Comparison of ENCODE assay signal across 16 cellular contexts in genomic region chr20:49303211-49303610, GRCh38. TPM values are rescaled to one million over a fixed set of nuclear protein-coding genes. Genes with fewer than 3 reads are reported as not detected.
DNase-seq lines count a peak whose midpoint lies in the region; ATAC-seq and TF ChIP-seq lines count a peak whose summit lies in the region.
"Had no signal": no experiment of that assay in that cellular context is flagged by ENCODE, and none has a peak within 500 bp of the region (broad histone marks: within the 10 kb centered on the region; RNA-seq: fewer than 3 reads in every experiment).

No MANE protein-coding gene starts in this region.

- no peaks in the 10 kb centered on the region for H4K20me1 ChIP-seq in fibroblast of lung (ENCODE audit: control insufficient read depth, extremely low read depth, insufficient read depth, low read length)

- no peaks in the 10 kb centered on the region for H3K27me3 ChIP-seq in left ventricle myocardium inferior (ENCODE audit: low read depth)
- no peaks in the 10 kb centered on the region for H3K27me3 ChIP-seq in fibroblast of lung (ENCODE audit: control insufficient read depth, insufficient read depth, low read length)
- H3K27me3 ChIP-seq in thoracic aorta (replicated peaks; ENCODE audit: insufficient read depth) = no peaks in the 10 kb centered on the region
- H3K27me3 ChIP-seq: gastroesophageal sphincter had no signal

- H3K4me3 ChIP-seq in left ventricle myocardium inferior = no peak overlapping the region
- no peak overlapping the region for H3K4me3 ChIP-seq in SK-N-MC
- H3K4me3 ChIP-seq in fibroblast of lung (replicated peaks in 1 of 4; ENCODE audit: control extremely low read depth in 1 of 4, insufficient read depth in 1 of 4, low read depth in 3 of 4, low read length in 4 of 4) = no peak overlapping the region
- peak overlapping the region; percentile 22 for H3K4me3 ChIP-seq in thoracic aorta
- H3K4me3 ChIP-seq: gastroesophageal sphincter, GM23338 had no signal

- H3K4me1 ChIP-seq in left ventricle myocardium inferior (peaks cover 4% of the 10 kb centered on the region), fibroblast of lung (ENCODE audit: control insufficient read depth, extremely low read depth, insufficient read depth, low read length) (no peaks in the 10 kb centered on the region), thoracic aorta (ENCODE audit: control insufficient read depth in 1 of 2, low read depth in 2 of 2) (peaks cover 8 to 12% of the 10 kb centered on the region in 2 donors)

- H3K9ac ChIP-seq in SK-N-MC (ENCODE audit: insufficient read length) (no peak overlapping the region), fibroblast of lung (ENCODE audit: insufficient read depth, low read length) (no peak overlapping the region)

- DNase-seq in left cardiac atrium (no peak), left ventricle myocardium inferior (no peak), SK-N-MC (ENCODE audit: low read depth, low spot score) (peak; percentile 51), fibroblast of lung (ENCODE audit: low read depth in 2 of 2) (peak in 1 of 2 donors; percentile 89), thoracic aorta (ENCODE audit: low spot score) (no peak), T-helper 9 cell (no peak), D341Med (ENCODE audit: low spot score) (no peak), SW 1271 (lab: John Stamatoyannopoulos, UW) (no peak)
- DNase-seq: activated B cell treated with CpG ODN at 0.5 μM for 24 hours; activated naive CD8-positive, alpha-beta T cell treated with anti-CD3 and anti-CD28 coated beads, Interleukin-2, amount 50 U/mL, for 24 hours; caudate nucleus; effector memory CD8-positive, alpha-beta T cell; NCI-H1930; NCI-H510A treated with DMSO at 0.1 percent for 48 hours had no signal

- no peaks in the 10 kb centered on the region for H3K79me2 ChIP-seq in fibroblast of lung (ENCODE audit: control insufficient read depth, insufficient read depth, low read length)

- H3K4me2 ChIP-seq in fibroblast of lung (ENCODE audit: extremely low read depth, insufficient read depth, low read length) = peak overlapping the region; percentile 8
- H3K4me2 ChIP-seq: GM23338 had no signal

- H3K36me3 ChIP-seq in left ventricle myocardium inferior = no peaks in the 10 kb centered on the region
- no peaks in the 10 kb centered on the region for H3K36me3 ChIP-seq in SK-N-MC (ENCODE audit: insufficient read depth, low read length)
- no peaks in the 10 kb centered on the region for H3K36me3 ChIP-seq in fibroblast of lung (ENCODE audit: control insufficient read depth, insufficient read depth, low read length)
- H3K36me3 ChIP-seq in thoracic aorta = no peaks in the 10 kb centered on the region
- H3K36me3 ChIP-seq: gastroesophageal sphincter had no signal

- H3K27ac ChIP-seq in left ventricle myocardium inferior (replicated peaks) = no peak overlapping the region
- peak overlapping the region; percentile 83 for H3K27ac ChIP-seq in SK-N-MC
- H3K27ac ChIP-seq in fibroblast of lung (ENCODE audit: insufficient read depth, low read length) = no peak overlapping the region
- no peak overlapping the region for H3K27ac ChIP-seq in thoracic aorta
- H3K27ac ChIP-seq: gastroesophageal sphincter had no signal

- H2AFZ ChIP-seq in fibroblast of lung (ENCODE audit: low read length) = no peak overlapping the region
- H2AFZ ChIP-seq: GM23338 had no signal

- intact Hi-C loops in left cardiac atrium (cut with DNase I) (no loop called here), left ventricle myocardium inferior (cut with micrococcal nuclease) (no loop called here)

- ATAC-seq in left cardiac atrium (peak; percentile 30 to 43), thoracic aorta (ENCODE audit: insufficient number of reproducible peaks, low FRiP score, low read depth) (no peak)
- ATAC-seq: activated naive CD8-positive, alpha-beta T cell treated with anti-CD3 and anti-CD28 coated beads, Interleukin-2, amount 50 U/mL, for 24 hours; effector memory CD8-positive, alpha-beta T cell; gastroesophageal sphincter; GM23338 had no signal

- TF ChIP-seq CTCF in left ventricle myocardium inferior (IDR thresholded peaks at IDR 0.05; ENCODE audit: borderline replicate concordance) (no peak), fibroblast of lung (conservative IDR thresholded peaks at IDR 0.05 in 1 of 2, IDR thresholded peaks at IDR 0.05 in 1 of 2; ENCODE audit: low read depth in 1 of 2, low read length in 2 of 2) (no peak), thoracic aorta (IDR thresholded peaks at IDR 0.05) (no peak)

- H3K9me3 ChIP-seq in left ventricle myocardium inferior (replicated peaks) = no peaks in the 10 kb centered on the region
- H3K9me3 ChIP-seq in SK-N-MC (ENCODE audit: low read depth, low read length) = no peaks in the 10 kb centered on the region
- H3K9me3 ChIP-seq in fibroblast of lung (ENCODE audit: control insufficient read depth, insufficient read depth, low read depth, low read length) = no peaks in the 10 kb centered on the region
- no peaks in the 10 kb centered on the region for H3K9me3 ChIP-seq in thoracic aorta
- H3K9me3 ChIP-seq: gastroesophageal sphincter had no signal

RNA-seq across cellular contexts. Expression of gene ZNFX1, which starts 25.4 kb away (rescaled TPM):
- total RNA-seq in left cardiac atrium = 10 to 100 TPM; 20.3 to 24.5 TPM
- total RNA-seq in left ventricle myocardium inferior = 22.2 TPM
- 29.5 and 46.2 TPM in 2 replicates for total RNA-seq in fibroblast of lung
- 13.7 and 13.9 TPM in 2 replicates for polyA plus RNA-seq in fibroblast of lung
- 27.4 and 33.1 TPM in 2 replicates for polyA plus RNA-seq in fibroblast of lung (2012)
- 99.6 and 104 TPM in 2 replicates for polyA minus RNA-seq in fibroblast of lung (ENCODE audit: low replicate concordance)
- 10 to 100 TPM; 65.3 to 74.7 TPM for total RNA-seq in thoracic aorta
